ENCODE assay signal across 9 cellular contexts in the genomic region with DNA sequence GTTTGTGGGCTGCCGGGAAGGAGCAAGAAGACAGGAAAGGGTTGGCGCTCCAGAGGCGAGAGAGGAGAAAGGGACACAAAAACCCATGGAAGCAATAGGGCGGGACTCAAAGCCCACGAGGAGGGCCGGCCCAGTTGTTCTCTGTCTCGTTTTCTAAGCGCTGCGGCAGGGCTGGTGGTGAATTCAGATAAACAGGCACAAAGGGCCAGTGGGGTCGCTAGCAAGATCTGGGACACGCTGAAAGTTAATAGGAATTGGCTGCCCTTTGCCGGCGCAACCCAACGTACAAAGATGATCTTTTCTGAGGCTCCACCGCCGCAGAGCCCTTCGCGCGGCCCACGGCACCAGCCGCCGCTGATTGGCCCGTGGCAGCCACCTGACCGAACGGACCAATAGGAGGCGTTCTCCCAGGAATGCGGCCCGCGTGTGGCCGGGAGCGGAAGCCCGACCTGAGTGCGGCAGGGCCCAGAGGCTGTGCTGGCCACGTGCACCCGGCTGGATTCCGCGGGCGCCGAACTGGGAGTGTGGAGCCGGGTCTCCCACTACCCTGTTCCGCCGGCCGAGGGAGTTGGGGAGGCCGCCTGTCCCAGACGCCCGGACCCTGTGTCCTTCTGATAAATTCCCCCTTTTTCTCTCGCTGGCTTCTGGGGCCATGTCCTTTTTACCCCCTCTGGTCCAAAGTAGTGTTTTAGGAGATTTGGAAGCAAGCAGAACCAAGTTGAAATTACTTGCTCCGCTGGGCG. TPM values are rescaled to one million over a fixed set of nuclear protein-coding genes. Genes with fewer than 3 reads are reported as not detected.
DNase-seq lines count a peak whose midpoint lies in the region; ATAC-seq and TF ChIP-seq lines count a peak whose summit lies in the region.
"Had no signal": no experiment of that assay in that cellular context is flagged by ENCODE, and none has a peak within 500 bp of the region (broad histone marks: within the 10 kb centered on the region; RNA-seq: fewer than 3 reads in every experiment).

No MANE protein-coding gene starts in this region.

- peak overlapping the region; percentile 12 for H3K27ac Mint-ChIP-seq in endodermal cell

- no peak overlapping the region for H3K4me2 ChIP-seq in MM.1S (ENCODE audit: low read depth, low read length)

- no peaks in the 10 kb centered on the region for H3K9me2 ChIP-seq in MM.1S (replicated peaks; ENCODE audit: insufficient read depth, low read length)

- DNase-seq in AG09319 (ENCODE audit: extremely low read depth, low read depth) (peak; percentile 40), endodermal cell (peak; percentile 94), middle frontal gyrus (ENCODE audit: extremely low spot score, low spot score) (peak; percentile 84), MM.1S (no peak)
- peak; percentile 47 for DNase-seq in activated CD8-positive, alpha-beta memory T cell treated with anti-CD3 and anti-CD28 coated beads, Interleukin-2, amount 50 U/mL, for 1 hour (ENCODE audit: extremely low read depth)
- peak; percentile 50 to 66 for DNase-seq in stimulated activated CD8-positive, alpha-beta memory T cell treated with anti-CD3 and anti-CD28 coated beads, Interleukin-2, amount 100 ng/mL, for 1 hour (ENCODE audit: low read depth in 2 of 2)
- DNase-seq: DND-41 had no signal

- peaks cover 5% of the 10 kb centered on the region for H3K4me1 Mint-ChIP-seq in endodermal cell

- H3K9me3 Mint-ChIP-seq in endodermal cell: peaks cover 4% of the 10 kb centered on the region

- H3K27ac ChIP-seq in endodermal cell (ENCODE audit: low read depth, low read length) (no peak overlapping the region), MM.1S (ENCODE audit: low read length) (no peak overlapping the region)

- H3K4me3 Mint-ChIP-seq in endodermal cell: no peak overlapping the region

- H3K36me3 ChIP-seq in endodermal cell (ENCODE audit: control insufficient read depth, insufficient read depth, low read length): no peaks in the 10 kb centered on the region
- no peaks in the 10 kb centered on the region for H3K36me3 ChIP-seq in MM.1S (replicated peaks; ENCODE audit: insufficient read depth, low read length)

- no peak overlapping the region for H3K4me3 ChIP-seq in endodermal cell (ENCODE audit: low read length)
- H3K4me3 ChIP-seq in MM.1S (ENCODE audit: low read length): no peak overlapping the region

- peaks cover 9% of the 10 kb centered on the region for H3K27me3 Mint-ChIP-seq in endodermal cell (ENCODE audit: insufficient read depth)

- H3K9ac ChIP-seq in endodermal cell (ENCODE audit: extremely low read depth, low read length, poor library complexity, severe bottlenecking) (no peak overlapping the region), MM.1S (ENCODE audit: low read length) (no peak overlapping the region)

- no peaks in the 10 kb centered on the region for H3K36me3 Mint-ChIP-seq in endodermal cell (ENCODE audit: low read depth)

- no peak for TF ChIP-seq CTCF in AG09319 (IDR thresholded peaks at IDR 0.05; ENCODE audit: low read depth, low read length)
- no peak for TF ChIP-seq CTCF in endodermal cell (conservative IDR thresholded peaks at IDR 0.05)
- no peak for TF ChIP-seq CTCF in MM.1S (IDR thresholded peaks at IDR 0.05; ENCODE audit: low read length)

- H2AFZ ChIP-seq in MM.1S (ENCODE audit: low read length): no peak overlapping the region

- no peaks in the 10 kb centered on the region for H3K79me2 ChIP-seq in MM.1S (ENCODE audit: low read length)

- H3K9me3 ChIP-seq in endodermal cell (ENCODE audit: control insufficient read depth, low read length): no peaks in the 10 kb centered on the region
- no peaks in the 10 kb centered on the region for H3K9me3 ChIP-seq in MM.1S (replicated peaks; ENCODE audit: insufficient read depth, low read length)

- WGBS in endodermal cell (ENCODE audit: insufficient coverage in 1 of 2, insufficient read length in 1 of 2), 2 experiments: 85 to 93% methylated on average over 40 to 49 of the region's 49 CpGs

- H3K4me1 ChIP-seq in endodermal cell (ENCODE audit: control insufficient read depth, insufficient read depth, low read length): no peaks in the 10 kb centered on the region
- 0 out of 2 replicates have a peak, but pooled peaks cover 6% of the 10 kb centered on the region for H3K4me1 ChIP-seq in MM.1S (ENCODE audit: low read length)

- ATAC-seq in HG02852 (IDR thresholded peaks at IDR 0.05; ENCODE audit: unreplicated experiment): peak; percentile 80
- no peak for ATAC-seq in HG03469 (IDR thresholded peaks at IDR 0.05; ENCODE audit: unreplicated experiment)

- no peaks in the 10 kb centered on the region for H4K20me1 ChIP-seq in MM.1S (ENCODE audit: insufficient read depth, low read length)

- H3K27me3 ChIP-seq in endodermal cell (ENCODE audit: control insufficient read depth, insufficient read depth, low read length, poor library complexity, severe bottlenecking) (no peaks in the 10 kb centered on the region), MM.1S (replicated peaks; ENCODE audit: insufficient read depth, low read length) (no peaks in the 10 kb centered on the region)

- no peaks in the 10 kb centered on the region for H3F3A ChIP-seq in MM.1S (ENCODE audit: insufficient read depth, low read length)

RNA-seq across cellular contexts. Expression of a gene that starts 16.8 kb away (rescaled TPM):
- total RNA-seq in endodermal cell: 100 to 1,000 TPM; 150 to 190 TPM
- 36.0 TPM for polyA plus RNA-seq in endodermal cell (2013, experiment 1 of 2)
- 38.8 TPM for polyA plus RNA-seq in endodermal cell (2013, experiment 2 of 2)

RNA-seq across cellular contexts. Expression of a gene that starts 30.1 kb away (rescaled TPM):
- 100 to 1,000 TPM; 123 to 131 TPM for total RNA-seq in endodermal cell
- polyA plus RNA-seq in endodermal cell (2013, experiment 1 of 2): 26.6 TPM
- polyA plus RNA-seq in endodermal cell (2013, experiment 2 of 2): 22.8 TPM
